In genomic region chr9:70382046-70382708, GRCh38 we compare ENCODE assay signal across 24 cellular contexts. TPM values are rescaled to one million over a fixed set of nuclear protein-coding genes. Genes with fewer than 3 reads are reported as not detected.
DNase-seq lines count a peak whose midpoint lies in the region; ATAC-seq, FAIRE-seq and TF ChIP-seq lines count a peak whose summit lies in the region.
"Had no signal": no experiment of that assay in that cellular context is flagged by ENCODE, and none has a peak within 500 bp of the region (broad histone marks: within the 10 kb centered on the region; RNA-seq: fewer than 3 reads in every experiment).

No MANE protein-coding gene starts in this region.

- H3K9me1 ChIP-seq in K562 (ENCODE audit: control insufficient read depth, insufficient read depth, low read length), result no peaks in the 10 kb centered on the region

- FAIRE-seq in K562 (lab: Jason Lieb, UNC) (no peak), HepG2 (lab: Jason Lieb, UNC) (no peak)
- FAIRE-seq: D721Med, GM19239 had no signal

- CTCF ChIA-PET in HEK293 (lab: Yijun Ruan, JAX), result interaction anchor here (0.7 to 0.9 kb wide), 2 partner anchors 102 to 563 kb away, joined by 5 to 6 read pairs; no protein-coding TSS in a partner anchor
- CTCF ChIA-PET in K562 (lab: Yijun Ruan, JAX; ENCODE audit: low intra/inter-chr PET ratio), result no interaction called here
- CTCF ChIA-PET in HepG2 (lab: Yijun Ruan, JAX; ENCODE audit: low intra/inter-chr PET ratio, low total read pairs), result no interaction called here

- peak overlapping the region; percentile 4 for H3K27ac Mint-ChIP-seq in stimulated activated effector memory CD8-positive, alpha-beta T cell treated with anti-CD3 and anti-CD28 coated beads, Interleukin-12 subunit alpha, Interleukin-12 subunit beta, amount 100 ng/mL, for 72 hours

- H2AFZ ChIP-seq in K562 (ENCODE audit: low read depth, low read length) (no peak overlapping the region), HepG2 (ENCODE audit: low read length) (no peak overlapping the region)

- H3K27me3 ChIP-seq in K562 (ENCODE audit: control insufficient read depth in 2 of 2, insufficient read depth in 2 of 2, low read length in 2 of 2) (no peaks in the 10 kb centered on the region), HepG2 (ENCODE audit: control insufficient read depth in 1 of 2, insufficient read depth in 2 of 2, low read length in 2 of 2) (no peaks in the 10 kb centered on the region)
- H3K27me3 ChIP-seq: BE2C, SJSA1 had no signal

- peaks cover 32% of the 10 kb centered on the region for H3K36me3 Mint-ChIP-seq in stimulated activated effector memory CD8-positive, alpha-beta T cell treated with anti-CD3 and anti-CD28 coated beads, Interleukin-12 subunit alpha, Interleukin-12 subunit beta, amount 100 ng/mL, for 72 hours

- POLR2A ChIA-PET in HEK293 (lab: Yijun Ruan, JAX), result no interaction called here
- POLR2A ChIA-PET in K562 (lab: Yijun Ruan, JAX), result interaction anchor here (0.8 to 1.2 kb wide), 3 partner anchors 9 to 22 kb away, joined by 3 to 4 read pairs (median 4); no protein-coding TSS in a partner anchor
- POLR2A ChIA-PET in HepG2 (lab: Yijun Ruan, JAX), result no interaction called here

- H3K36me3 ChIP-seq in HEK293 (ENCODE audit: control insufficient read depth in 2 of 2, insufficient read depth in 1 of 2, low read length in 2 of 2), result peaks cover 0 to 19% of the 10 kb centered on the region in 2 experiments; a peak in 1 of 3 replicates
- peaks cover 13% of the 10 kb centered on the region; the same call in 1 of the 3 replicates for H3K36me3 ChIP-seq in K562 (ENCODE audit: control insufficient read depth, insufficient read depth, low read length)
- H3K36me3 ChIP-seq in HepG2 (replicated peaks in 1 of 2; ENCODE audit: control insufficient read depth in 1 of 2, insufficient read depth in 2 of 2, low read length in 2 of 2), result peaks cover 2 to 4% of the 10 kb centered on the region in 2 experiments; a peak in 1 of 5 replicates
- H3K36me3 ChIP-seq: BE2C had no signal

- TF ChIP-seq POLR2A in K562 (conservative IDR thresholded peaks at IDR 0.05) (no peak), HepG2 (IDR thresholded peaks at IDR 0.05; ENCODE audit: insufficient read depth in 1 of 2, low read depth in 2 of 2, low read length in 2 of 2) (no peak)

- H3K79me2 ChIP-seq in K562 (ENCODE audit: control insufficient read depth, insufficient read depth, low read length) (no peaks in the 10 kb centered on the region), HepG2 (ENCODE audit: insufficient read depth, low read length) (no peaks in the 10 kb centered on the region)

- ATAC-seq in K562, result peak; percentile 34; the same call in 2 of the 3 replicates
- no peak for ATAC-seq in HepG2
- no peak for ATAC-seq in stimulated activated effector memory CD8-positive, alpha-beta T cell treated with anti-CD3 and anti-CD28 coated beads, Interleukin-12 subunit alpha, Interleukin-12 subunit beta, amount 100 ng/mL, for 72 hours
- ATAC-seq in HG02885 (IDR thresholded peaks at IDR 0.05; ENCODE audit: poor library complexity, unreplicated experiment), result no peak
- no peak for ATAC-seq in HG03095 (IDR thresholded peaks at IDR 0.05; ENCODE audit: unreplicated experiment)
- ATAC-seq: HCT116, Panc1 had no signal

- no peak overlapping the region for H3K4me3 ChIP-seq in HEK293 (ENCODE audit: low read depth, low read length)
- no peak overlapping the region for H3K4me3 ChIP-seq in K562
- no peak overlapping the region for H3K4me3 ChIP-seq in HepG2 (replicated peaks in 1 of 3; ENCODE audit: insufficient read depth in 1 of 3, low read depth in 2 of 3, low read length in 3 of 3)
- H3K4me3 ChIP-seq: SJSA1 had no signal

- BruUV-seq in K562 (replicated peaks; lab: Mats Ljungman, UMichigan) (no TSS peak), HepG2 (replicated peaks; lab: Mats Ljungman, UMichigan) (no TSS peak)

- peaks cover 13% of the 10 kb centered on the region for H3K4me1 Mint-ChIP-seq in stimulated activated effector memory CD8-positive, alpha-beta T cell treated with anti-CD3 and anti-CD28 coated beads, Interleukin-12 subunit alpha, Interleukin-12 subunit beta, amount 100 ng/mL, for 72 hours

- H3K27ac ChIP-seq in HEK293 (ENCODE audit: extremely low read depth, low read depth, low read length) (no peak overlapping the region), K562 (ENCODE audit: extremely low read depth, low read depth, low read length) (no peak overlapping the region), HepG2 (ENCODE audit: extremely low read length, insufficient read depth, low read length) (no peak overlapping the region)
- H3K27ac ChIP-seq: HL-60, KMS-11, SJSA1 had no signal

- intact Hi-C loops in K562 (cut with micrococcal nuclease) (no loop called here), HepG2 (cut with micrococcal nuclease; ENCODE audit: unreplicated experiment) (no loop called here)

- H3K9me3 Mint-ChIP-seq in stimulated activated effector memory CD8-positive, alpha-beta T cell treated with anti-CD3 and anti-CD28 coated beads, Interleukin-12 subunit alpha, Interleukin-12 subunit beta, amount 100 ng/mL, for 72 hours, result no peaks in the 10 kb centered on the region

- WGBS in K562 (ENCODE audit: insufficient coverage, low coverage, missing lambda C conversion rate), result 55% methylated on average over 6 of the region's 6 CpGs
- WGBS in HepG2 (ENCODE audit: low lambda C conversion rate), result 87% methylated on average over 6 of the region's 6 CpGs

- H3K4me2 ChIP-seq in K562 (ENCODE audit: insufficient read depth, low read length), result no peak overlapping the region
- no peak overlapping the region for H3K4me2 ChIP-seq in HepG2 (ENCODE audit: low read depth, low read length)
- H3K4me2 ChIP-seq: KMS-11 had no signal

- TF ChIP-seq CTCF in HEK293 (tag by site-specific recombination; IDR thresholded peaks at IDR 0.05) (no peak), K562 (IDR thresholded peaks at IDR 0.05 in 2 of 3, conservative IDR thresholded peaks at IDR 0.05 in 1 of 3; ENCODE audit: insufficient read depth in 2 of 3, low read depth in 1 of 3, low read length in 3 of 3) (no peak), HepG2 (CRISPR knock-in tag; IDR thresholded peaks at IDR 0.05) (no peak)

- in situ Hi-C loops in K562 (cut with MboI) (no loop called here), HepG2 (cut with HindIII; ENCODE audit: extremely low pct_ligation_motif_present, low pct_unique_long_range_greater_than_20kb) (no loop called here)

- DNase-seq in K562 (ENCODE audit: extremely low read depth in 1 of 4, low spot score in 3 of 4), result no peak
- DNase-seq in HepG2 (ENCODE audit: low spot score), result no peak
- no peak for DNase-seq in stimulated activated effector memory CD8-positive, alpha-beta T cell treated with anti-CD3 and anti-CD28 coated beads, Interleukin-12 subunit alpha, Interleukin-12 subunit beta, amount 100 ng/mL, for 72 hours (ENCODE audit: low spot score in 2 of 2)
- no peak for DNase-seq in activated CD4-positive, CD25-positive, alpha-beta regulatory T cell (lab: John Stamatoyannopoulos, UW)
- DNase-seq: BE2C, DMS53, GF-D8, GOT3, NCI-H1105 treated with DMSO at 0.1 percent for 48 hours, NCI-H1694, NCI-H2081, NCI-H2171 treated with DMSO at 0.1 percent for 48 hours, NCI-H524 treated with DMSO at 0.1 percent for 48 hours, NCI-H82 had no signal

- no peaks in the 10 kb centered on the region for H3K9me3 ChIP-seq in HEK293 (ENCODE audit: control insufficient read depth, insufficient read depth, low read depth, low read length)
- no peaks in the 10 kb centered on the region for H3K9me3 ChIP-seq in K562 (replicated peaks; ENCODE audit: control insufficient read depth, insufficient read depth, low read depth, low read length)
- no peaks in the 10 kb centered on the region for H3K9me3 ChIP-seq in HepG2 (ENCODE audit: low read length)
- H3K9me3 ChIP-seq: BE2C, SJSA1 had no signal

- TF ChIP-seq RAD21 in K562 (CRISPR knock-in tag; conservative IDR thresholded peaks at IDR 0.05 in 1 of 2, IDR thresholded peaks at IDR 0.05 in 1 of 2) (no peak), HepG2 (CRISPR knock-in tag; IDR thresholded peaks at IDR 0.05) (no peak)

- no peaks in the 10 kb centered on the region for H3K4me1 ChIP-seq in HEK293 (ENCODE audit: control insufficient read depth, insufficient read depth, low read length)
- no peaks in the 10 kb centered on the region for H3K4me1 ChIP-seq in K562 (replicated peaks in 1 of 2; ENCODE audit: control insufficient read depth in 2 of 2, insufficient read depth in 2 of 2, low read length in 2 of 2)
- H3K4me1 ChIP-seq in HepG2 (ENCODE audit: insufficient read depth, low read length), result no peaks in the 10 kb centered on the region
- H3K4me1 ChIP-seq: SJSA1 had no signal

- TF ChIP-seq EP300 in K562 (IDR thresholded peaks at IDR 0.05; ENCODE audit: low read length) (no peak), HepG2 (IDR thresholded peaks at IDR 0.05; ENCODE audit: low read depth in 2 of 2, low read length in 2 of 2) (no peak), HepG2 (CRISPR knock-in tag; IDR thresholded peaks at IDR 0.05; ENCODE audit: borderline replicate concordance) (no peak)

- H3K9ac ChIP-seq in K562 (ENCODE audit: insufficient read depth in 1 of 2, low read depth in 2 of 2, low read length in 2 of 2) (no peak overlapping the region), HepG2 (ENCODE audit: insufficient read depth, low read depth, low read length) (no peak overlapping the region)
- H3K9ac ChIP-seq: KMS-11 had no signal

- no peak overlapping the region for H3K4me3 Mint-ChIP-seq in stimulated activated effector memory CD8-positive, alpha-beta T cell treated with anti-CD3 and anti-CD28 coated beads, Interleukin-12 subunit alpha, Interleukin-12 subunit beta, amount 100 ng/mL, for 72 hours

- H4K20me1 ChIP-seq in K562 (replicated peaks; ENCODE audit: control insufficient read depth, insufficient read depth, low read length) (no peaks in the 10 kb centered on the region), HepG2 (ENCODE audit: insufficient read depth, low read length) (0 out of 2 replicates have a peak, but pooled peaks cover 4% of the 10 kb centered on the region)

RNA-seq across cellular contexts. Expression of gene KLF9, which starts 32.3 kb away (rescaled TPM):
- total RNA-seq in K562 (2011; cell fraction: chromatin; rRNA removed; ENCODE audit: low replicate concordance), result 3.9 and 5.8 TPM in 2 replicates
- total RNA-seq in K562 (2011; cell fraction: nucleolus; rRNA removed), result 4.7 and 6.2 TPM in 2 replicates
- 5.8 and 8.8 TPM in 2 replicates for total RNA-seq in K562 (2011; cell fraction: nucleoplasm; rRNA removed)
- total RNA-seq in K562 (2014; rRNA removed) (8.5 and 9.7 TPM in 2 replicates), K562 (2014; rRNA removed; fragmentation: Illumina TruSeq; extraction: Trizol) (7.3 and 8.8 TPM in 2 replicates), K562 (2015; rRNA removed; fragmentation: Illumina TruSeq; extraction: Trizol) (4.7 and 4.8 TPM in 2 replicates), K562 (2021) (9.8 and 11.9 TPM in 2 replicates), HepG2 (2016; rRNA removed; fragmentation: Illumina TruSeq; extraction: Trizol) (5.7 and 7.2 TPM in 2 replicates)
- polyA plus RNA-seq in K562 (2011; rRNA removed) (6.2 and 6.9 TPM in 2 replicates), K562 (2014; fragmentation: Illumina TruSeq; extraction: Trizol) (9.6 and 10.1 TPM in 2 replicates), K562 (2014; fragmentation: Nextera tagmentation; extraction: Ambion mirVana) (1 to 10 TPM; 3.3 to 4.8 TPM), K562 (2014; rRNA removed) (6.5 and 6.9 TPM in 2 replicates), HepG2 (2011; rRNA removed) (7.1 and 7.2 TPM in 2 replicates)
- polyA plus RNA-seq in K562 (2011; cell fraction: cytosol; rRNA removed), result 3.8 and 3.9 TPM in 2 replicates
- polyA plus RNA-seq in K562 (2011; cell fraction: nucleus; rRNA removed), result 2.6 and 2.7 TPM in 2 replicates
- 5.6 and 7.2 TPM in 2 replicates for polyA plus RNA-seq in K562 (2012)
- 6.8 and 8.0 TPM in 2 replicates for polyA minus RNA-seq in K562 (2011; rRNA and poly(A)+ RNA removed)
- 4.5 and 5.0 TPM in 2 replicates for polyA minus RNA-seq in K562 (2011; cell fraction: cytosol; rRNA and poly(A)+ RNA removed)
- 3.4 and 4.4 TPM in 2 replicates for polyA minus RNA-seq in K562 (2011; cell fraction: nucleus; rRNA and poly(A)+ RNA removed)
- 0.79 and 0.81 TPM in 2 replicates for total RNA-seq in HepG2 (2016; cell fraction: cytosol; rRNA removed; fragmentation: Illumina TruSeq; extraction: Trizol; ENCODE audit: low read depth)
- 5.6 and 6.3 TPM in 2 replicates for total RNA-seq in HepG2 (2016; cell fraction: insoluble cytoplasmic fraction; rRNA removed; fragmentation: Illumina TruSeq; extraction: Trizol)
- total RNA-seq in HepG2 (2016; cell fraction: membrane; rRNA removed; fragmentation: Illumina TruSeq; extraction: Trizol), result 3.6 and 4.2 TPM in 2 replicates
- total RNA-seq in HepG2 (2016; cell fraction: nucleus; rRNA removed; fragmentation: Illumina TruSeq; extraction: Trizol), result 6.0 and 6.2 TPM in 2 replicates
- 5.3 and 5.8 TPM in 2 replicates for polyA plus RNA-seq in HepG2 (2011; cell fraction: cytosol; rRNA removed)
- 3.3 and 4.2 TPM in 2 replicates for polyA plus RNA-seq in HepG2 (2011; cell fraction: nucleus; rRNA removed)
- polyA plus RNA-seq in HepG2 (2012), result 8.3 and 8.5 TPM in 2 replicates
- 0.36 and 0.37 TPM in 2 replicates for polyA plus RNA-seq in HepG2 (2016; cell fraction: cytosol; fragmentation: Illumina TruSeq; extraction: Trizol; ENCODE audit: low read depth)
- 7.0 TPM in 2 replicates for polyA plus RNA-seq in HepG2 (2016; cell fraction: insoluble cytoplasmic fraction; fragmentation: Illumina TruSeq; extraction: Trizol; ENCODE audit: low read depth)
- 1.6 and 2.0 TPM in 2 replicates for polyA plus RNA-seq in HepG2 (2016; cell fraction: membrane; fragmentation: Illumina TruSeq; extraction: Trizol; ENCODE audit: low read depth)
- 6.3 and 7.1 TPM in 2 replicates for polyA plus RNA-seq in HepG2 (2016; cell fraction: nucleus; fragmentation: Illumina TruSeq; extraction: Trizol; ENCODE audit: insufficient read depth, low read depth)
- polyA minus RNA-seq in HepG2 (2011; rRNA and poly(A)+ RNA removed; ENCODE audit: low replicate concordance), result 2.5 and 9.7 TPM in 2 replicates
- 7.8 and 8.0 TPM in 2 replicates for polyA minus RNA-seq in HepG2 (2011; cell fraction: cytosol; rRNA and poly(A)+ RNA removed)
- 6.2 and 7.5 TPM in 2 replicates for polyA minus RNA-seq in HepG2 (2011; cell fraction: nucleus; rRNA and poly(A)+ RNA removed)
